In the genomic region with DNA sequence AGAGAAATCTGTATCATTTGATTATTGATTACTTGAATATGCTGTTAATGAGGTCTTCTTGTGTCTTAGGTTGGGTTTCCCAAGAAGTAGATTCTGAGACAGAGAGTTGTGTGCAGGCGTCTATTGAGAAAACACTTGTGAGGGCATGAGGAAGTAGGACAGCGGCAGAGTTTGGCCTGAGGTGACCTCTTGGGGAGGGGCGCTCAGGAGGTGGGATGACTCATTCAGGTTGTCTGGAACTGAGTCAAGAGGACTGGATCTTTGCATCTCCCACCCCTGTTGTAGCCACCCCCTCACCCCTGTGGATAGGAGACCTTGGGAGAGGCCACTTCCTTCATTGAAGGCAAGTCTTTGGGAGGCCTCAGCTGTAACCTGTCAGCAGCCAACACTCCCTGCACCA, we compare ENCODE assay signal across 1 cellular context.
TF ChIP-seq lines count a peak whose summit lies in the region.

No MANE protein-coding gene starts in this region.

TF ChIP-seq in SK-N-SH, 30 proteins besides CTCF, POLR2A, EP300 and RAD21 (continued from another document):
- TF ChIP-seq, protein P1, sequence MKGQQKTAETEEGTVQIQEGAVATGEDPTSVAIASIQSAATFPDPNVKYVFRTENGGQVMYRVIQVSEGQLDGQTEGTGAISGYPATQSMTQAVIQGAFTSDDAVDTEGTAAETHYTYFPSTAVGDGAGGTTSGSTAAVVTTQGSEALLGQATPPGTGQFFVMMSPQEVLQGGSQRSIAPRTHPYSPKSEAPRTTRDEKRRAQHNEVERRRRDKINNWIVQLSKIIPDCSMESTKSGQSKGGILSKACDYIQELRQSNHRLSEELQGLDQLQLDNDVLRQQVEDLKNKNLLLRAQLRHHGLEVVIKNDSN (IDR thresholded peaks at IDR 0.05; ENCODE audit: borderline replicate concordance, low read depth), result no peak
- no peak for TF ChIP-seq NFIC (IDR thresholded peaks at IDR 0.05; ENCODE audit: borderline replicate concordance)
